ENCODE assay signal across 9 cellular contexts in the genomic region with DNA sequence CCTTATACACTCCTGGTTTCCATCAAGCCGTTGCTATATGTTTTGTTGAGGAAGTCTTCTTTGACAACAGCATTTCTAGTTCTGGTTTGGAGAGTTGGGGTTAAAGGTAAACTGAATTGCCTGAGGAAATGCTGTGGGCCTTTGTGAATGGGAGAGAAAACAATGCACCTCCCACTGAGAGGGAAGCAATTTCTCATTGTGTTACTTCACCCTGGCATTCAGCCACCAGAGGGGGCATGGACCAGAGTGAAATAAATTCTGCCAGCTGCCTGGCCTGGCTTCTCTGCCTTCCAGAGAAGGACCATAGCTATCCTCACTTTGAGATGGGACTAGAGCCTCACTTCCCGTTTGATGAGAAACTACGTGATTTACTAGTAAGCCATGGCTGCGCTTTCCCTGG.
DNase-seq lines count a peak whose midpoint lies in the region; ATAC-seq and TF ChIP-seq lines count a peak whose summit lies in the region.
"Had no signal": no experiment of that assay in that cellular context is flagged by ENCODE, and none has a peak within 500 bp of the region (broad histone marks: within the 10 kb centered on the region; RNA-seq: fewer than 3 reads in every experiment).

No MANE protein-coding gene starts in this region.

- H3K9me2 ChIP-seq in DOHH2 (replicated peaks; ENCODE audit: control insufficient read depth, low read length): no peaks in the 10 kb centered on the region

- H3K9me3 ChIP-seq in DOHH2 (ENCODE audit: control insufficient read depth, insufficient read depth, low read length): no peaks in the 10 kb centered on the region
- no peaks in the 10 kb centered on the region for H3K9me3 ChIP-seq in OCI-LY3 (ENCODE audit: insufficient read depth, low read length)
- no peaks in the 10 kb centered on the region for H3K9me3 ChIP-seq in CD4-positive, alpha-beta memory T cell (ENCODE audit: control insufficient read depth in 1 of 2, low read length in 2 of 2)
- no peaks in the 10 kb centered on the region for H3K9me3 ChIP-seq in upper lobe of left lung

- POLR2A ChIA-PET in CD4-positive, alpha-beta memory T cell (lab: Charles Lee; ENCODE audit: partially characterized antibody): no interaction called here

- no peaks in the 10 kb centered on the region for H4K20me1 ChIP-seq in DOHH2 (ENCODE audit: control insufficient read depth, insufficient read depth, low read depth, low read length)
- H4K20me1 ChIP-seq in OCI-LY3 (ENCODE audit: insufficient read depth, low read length): no peaks in the 10 kb centered on the region

- intact Hi-C loops in CD4-positive, alpha-beta memory T cell (cut with micrococcal nuclease): loop anchor here (5.0 kb wide), 1 partner anchor 752 kb away; no protein-coding TSS in a partner anchor

- no peak for TF ChIP-seq EP300 in upper lobe of left lung (IDR thresholded peaks at IDR 0.05)

- no peaks in the 10 kb centered on the region for H3K79me2 ChIP-seq in DOHH2 (ENCODE audit: control insufficient read depth, low read length)
- no peaks in the 10 kb centered on the region for H3K79me2 ChIP-seq in OCI-LY3 (ENCODE audit: low read length)

- H3K4me1 ChIP-seq in DOHH2 (ENCODE audit: control insufficient read depth, low read length): no peaks in the 10 kb centered on the region
- H3K4me1 ChIP-seq in OCI-LY3 (ENCODE audit: low read length): peaks cover 10% of the 10 kb centered on the region
- H3K4me1 ChIP-seq in CD4-positive, alpha-beta memory T cell (ENCODE audit: insufficient read depth, low read length): no peaks in the 10 kb centered on the region
- no peaks in the 10 kb centered on the region for H3K4me1 ChIP-seq in upper lobe of left lung

- H3K27ac ChIP-seq in DOHH2 (ENCODE audit: low read depth, low read length) (no peak overlapping the region), OCI-LY3 (ENCODE audit: low read length) (no peak overlapping the region), upper lobe of left lung (no peak overlapping the region)
- H3K27ac ChIP-seq in CD4-positive, alpha-beta memory T cell (ENCODE audit: low read depth, low read length): no peak overlapping the region

- H3K36me3 ChIP-seq in DOHH2 (ENCODE audit: control insufficient read depth, low read length) (no peaks in the 10 kb centered on the region), OCI-LY3 (replicated peaks; ENCODE audit: low read depth, low read length) (no peaks in the 10 kb centered on the region), upper lobe of left lung (no peaks in the 10 kb centered on the region)
- H3K36me3 ChIP-seq in CD4-positive, alpha-beta memory T cell (ENCODE audit: insufficient read depth, low read length): no peaks in the 10 kb centered on the region

- H3K4me3 ChIP-seq in DOHH2 (ENCODE audit: low read length) (no peak overlapping the region), OCI-LY3 (ENCODE audit: low read length) (no peak overlapping the region), choroid plexus epithelial cell (ENCODE audit: low read depth, low read length) (no peak overlapping the region), upper lobe of left lung (no peak overlapping the region)
- H3K4me3 ChIP-seq in CD4-positive, alpha-beta memory T cell (ENCODE audit: low read length in 2 of 2): no peak overlapping the region

- peaks cover 2 to 5% of the 10 kb centered on the region in 2 donors for H3K27me3 Mint-ChIP-seq in CD4-positive, alpha-beta memory T cell
- H3K27me3 Mint-ChIP-seq: memory B cell had no signal

- CTCF ChIA-PET in CD4-positive, alpha-beta memory T cell (lab: Charles Lee; ENCODE audit: partially characterized antibody): interaction anchor here (1.3 kb wide), 1 partner anchor 13 kb away, joined by 3 read pairs; no protein-coding TSS in a partner anchor

- no peak overlapping the region for H3K4me2 ChIP-seq in DOHH2 (ENCODE audit: low read length)
- H3K4me2 ChIP-seq in OCI-LY3 (ENCODE audit: low read length): no peak overlapping the region

- H3F3A ChIP-seq in DOHH2 (ENCODE audit: control insufficient read depth, insufficient read depth): no peaks in the 10 kb centered on the region

- ATAC-seq in upper lobe of left lung (ENCODE audit: low FRiP score in 2 of 2): no peak

- no peaks in the 10 kb centered on the region for H3K36me3 Mint-ChIP-seq in CD4-positive, alpha-beta memory T cell
- H3K36me3 Mint-ChIP-seq: memory B cell had no signal

- TF ChIP-seq CTCF in DOHH2 (IDR thresholded peaks at IDR 0.05; ENCODE audit: low read depth, low read length, poor library complexity, severe bottlenecking): peak; percentile 22
- peak; percentile 77 for TF ChIP-seq CTCF in OCI-LY3 (IDR thresholded peaks at IDR 0.05; ENCODE audit: low read depth, low read length)
- TF ChIP-seq CTCF in choroid plexus epithelial cell (conservative IDR thresholded peaks at IDR 0.05; ENCODE audit: low read depth, low read length): peak; percentile 59
- peak in 2 of 6 experiments; percentile 8 to 30 for TF ChIP-seq CTCF in upper lobe of left lung (IDR thresholded peaks at IDR 0.05)

- no peak overlapping the region for H3K9ac ChIP-seq in OCI-LY3 (ENCODE audit: low read length)

- H2AFZ ChIP-seq in OCI-LY3 (ENCODE audit: low read depth, low read length): peak overlapping the region; percentile 55; the same call in 1 of the 2 replicates

- H3K4me1 Mint-ChIP-seq in CD4-positive, alpha-beta memory T cell: no peaks in the 10 kb centered on the region
- H3K4me1 Mint-ChIP-seq: memory B cell had no signal

- H3K4me3 Mint-ChIP-seq in CD4-positive, alpha-beta memory T cell: no peak overlapping the region
- H3K4me3 Mint-ChIP-seq: memory B cell had no signal

- H3K27me3 ChIP-seq in DOHH2 (ENCODE audit: control insufficient read depth, low read length) (no peaks in the 10 kb centered on the region), OCI-LY3 (ENCODE audit: low read depth, low read length) (no peaks in the 10 kb centered on the region), upper lobe of left lung (no peaks in the 10 kb centered on the region)
- H3K27me3 ChIP-seq in CD4-positive, alpha-beta memory T cell (ENCODE audit: insufficient read depth, low read length): no peaks in the 10 kb centered on the region

- 37 to 42% methylated on average over 4 of the region's 4 CpGs for WGBS in upper lobe of left lung, 2 donors

- no peak overlapping the region for H3K27ac Mint-ChIP-seq in CD4-positive, alpha-beta memory T cell
- H3K27ac Mint-ChIP-seq: memory B cell had no signal

- TF ChIP-seq POLR2A in upper lobe of left lung (IDR thresholded peaks at IDR 0.05): no peak

- peaks cover 0 to 3% (median 0%) of the 10 kb centered on the region in 8 donors for H3K9me3 Mint-ChIP-seq in CD4-positive, alpha-beta memory T cell

- peak; percentile 27 for DNase-seq in HS-27A (ENCODE audit: low read depth)
- DNase-seq in choroid plexus epithelial cell (ENCODE audit: low read depth): peak; percentile 57
- DNase-seq in myocyte (ENCODE audit: low read depth): peak; percentile 48
- DNase-seq in CD4-positive, alpha-beta memory T cell: no peak
- DNase-seq in upper lobe of left lung: no peak
- DNase-seq in hepatic stellate cell (ENCODE audit: low spot score): no peak

Comparison
In these comparisons a context has a peak if more than half of its experiments do, and no peak if none do; other contexts are left out.
1. DNase-seq: peak in HS-27A (single experiment), choroid plexus epithelial cell (single experiment) and myocyte (single experiment); none in CD4-positive, alpha-beta memory T cell (0 of 5), upper lobe of left lung (0 of 2) and hepatic stellate cell (single experiment).